14 cellular contexts compared by ENCODE assay signal in the genomic region with DNA sequence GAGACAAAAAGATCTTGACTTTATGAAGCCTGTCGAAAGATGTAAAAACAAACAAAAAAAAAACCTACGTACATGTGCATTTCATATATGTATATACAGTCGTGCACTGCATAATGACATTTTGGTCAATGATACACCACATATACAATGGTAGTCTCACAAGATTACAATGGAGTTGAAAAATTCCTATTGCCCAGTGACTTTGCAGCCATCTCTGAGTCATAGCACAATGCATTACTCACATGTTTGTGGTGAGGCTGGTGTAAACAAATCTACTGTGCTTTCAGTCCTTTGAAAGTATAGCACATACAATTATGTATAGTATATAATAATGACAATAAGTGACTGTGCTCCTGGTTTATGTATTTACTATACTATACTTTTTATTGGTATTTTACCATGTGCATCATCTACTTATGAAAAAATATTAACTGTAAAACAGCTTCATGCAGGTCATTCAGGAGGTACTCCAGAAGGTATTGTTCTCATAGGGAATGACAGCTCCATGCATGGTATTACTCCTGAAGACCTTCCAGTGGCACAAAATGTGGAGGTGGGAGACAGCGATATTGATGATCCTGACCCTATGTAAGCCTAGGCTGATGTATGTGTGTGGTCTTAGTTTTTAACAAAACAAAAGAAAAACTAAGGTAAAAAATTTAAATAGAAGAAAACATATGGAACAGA.
DNase-seq lines count a peak whose midpoint lies in the region; FAIRE-seq and TF ChIP-seq lines count a peak whose summit lies in the region.
"Had no signal": no experiment of that assay in that cellular context is flagged by ENCODE, and none has a peak within 500 bp of the region (broad histone marks: within the 10 kb centered on the region; RNA-seq: fewer than 3 reads in every experiment).

No MANE protein-coding gene starts in this region.

- H3K4me1 ChIP-seq in osteoblast (ENCODE audit: insufficient read depth, low read length): peaks cover 39% of the 10 kb centered on the region
- H3K4me1 ChIP-seq: Caco-2 had no signal

- H3K9me3 ChIP-seq in osteoblast (ENCODE audit: low read depth, low read length): no peaks in the 10 kb centered on the region
- H3K9me3 ChIP-seq: Caco-2 had no signal

- peak; percentile 40 for FAIRE-seq in RCC 7860 (lab: Jason Lieb, UNC)
- FAIRE-seq: GM12891, islet of Langerhans had no signal

- no peaks in the 10 kb centered on the region for H3K36me3 ChIP-seq in osteoblast (ENCODE audit: insufficient read depth, low read length)

- TF ChIP-seq CTCF in osteoblast (IDR thresholded peaks at IDR 0.05; ENCODE audit: extremely low read depth, low read depth, low read length): no peak

- DNase-seq in GM04503 (ENCODE audit: low read depth) (peak; percentile 67), RCC 7860 (ENCODE audit: low spot score) (peak; percentile 54), dermis blood vessel endothelial cell (peak; percentile 72), osteoblast (ENCODE audit: insufficient read length, low spot score, missing footprints) (peak; percentile 71), NCI-H1105 (lab: John Stamatoyannopoulos, UW) (no peak), UCSD-AML1 (lab: John Stamatoyannopoulos, UW; ENCODE audit: unreplicated experiment) (no peak), OCI-M2 (lab: John Stamatoyannopoulos, UW; ENCODE audit: unreplicated experiment) (no peak)
- DNase-seq in activated CD4-positive, alpha-beta T cell treated with anti-CD3 and anti-CD28 coated beads for 1 hour: no peak
- DNase-seq: Caco-2; NCI-H2029; stimulated activated CD4-positive, alpha-beta T cell treated with anti-CD3 and anti-CD28 coated beads, Interleukin-15, amount 100 ng/mL, for 24 hours; T-helper 2 cell had no signal

- no peak overlapping the region for H3K4me2 ChIP-seq in osteoblast (ENCODE audit: insufficient read depth, low read length)

- H4K20me1 ChIP-seq in osteoblast (ENCODE audit: insufficient read depth, low read length): no peaks in the 10 kb centered on the region

- no peaks in the 10 kb centered on the region for H3K79me2 ChIP-seq in osteoblast (ENCODE audit: insufficient read depth, low read length)

- no peak overlapping the region for H2AFZ ChIP-seq in osteoblast (ENCODE audit: low read length)

- H3K27me3 ChIP-seq in osteoblast (ENCODE audit: insufficient read depth, low read length): no peaks in the 10 kb centered on the region

- H3K27ac ChIP-seq in osteoblast (ENCODE audit: low read depth, low read length): peak overlapping the region; percentile 94

- no peak overlapping the region for H3K4me3 ChIP-seq in osteoblast (ENCODE audit: insufficient read depth, low read length)

Comparison
In these comparisons a context has a peak if more than half of its experiments do, and no peak if none do; other contexts are left out.
1. DNase-seq: peak in GM04503 (single experiment), RCC 7860 (single experiment), dermis blood vessel endothelial cell (single experiment) and osteoblast (single experiment); none in activated CD4-positive, alpha-beta T cell treated with anti-CD3 and anti-CD28 coated beads for 1 hour (single experiment), NCI-H1105 (single experiment), UCSD-AML1 (single experiment) and OCI-M2 (single experiment).